12 cellular contexts compared by ENCODE assay signal in genomic region chr12:93699271-93700141, GRCh38. TPM values are rescaled to one million over a fixed set of nuclear protein-coding genes. Genes with fewer than 3 reads are reported as not detected.
DNase-seq lines count a peak whose midpoint lies in the region; ATAC-seq and TF ChIP-seq lines count a peak whose summit lies in the region.
"Had no signal": no experiment of that assay in that cellular context is flagged by ENCODE, and none has a peak within 500 bp of the region (broad histone marks: within the 10 kb centered on the region; RNA-seq: fewer than 3 reads in every experiment).

No MANE protein-coding gene starts in this region.

- H3K4me3 ChIP-seq in cardiac muscle cell (no peak overlapping the region), OCI-LY3 (ENCODE audit: low read length) (0 out of 2 replicates have a peak overlapping the region, but pooled peaks have one; percentile 8), foreskin fibroblast (ENCODE audit: low read depth in 1 of 2, low read length in 2 of 2) (no peak overlapping the region), vagina (no peak overlapping the region), OCI-LY7 (ENCODE audit: low read depth, low read length, poor library complexity, severe bottlenecking) (no peak overlapping the region)
- H3K4me3 ChIP-seq: BLaER1 treated with 17β-estradiol and CSF1 and Interleukin-3, amounts not matched to agents 10 nM and 100 nM had no signal

- intact Hi-C loops in left cardiac atrium (cut with DNase I) = no loop called here
- intact Hi-C loops in vagina (cut with DNase I) = no loop called here
- intact Hi-C loops in OCI-LY7 (cut with micrococcal nuclease; ENCODE audit: unreplicated experiment) = no loop called here

- POLR2A ChIA-PET in OCI-LY7 (lab: Charles Lee) = interaction anchor here (1.1 kb wide), 1 partner anchor 32 kb away, joined by 3 read pairs; no protein-coding TSS in a partner anchor

- H3K9me3 ChIP-seq in cardiac muscle cell (ENCODE audit: low read depth) = no peaks in the 10 kb centered on the region
- no peaks in the 10 kb centered on the region for H3K9me3 ChIP-seq in OCI-LY3 (ENCODE audit: insufficient read depth, low read length)
- no peaks in the 10 kb centered on the region for H3K9me3 ChIP-seq in vagina
- H3K9me3 ChIP-seq in OCI-LY7 (ENCODE audit: low read length) = no peaks in the 10 kb centered on the region
- H3K9me3 ChIP-seq: BLaER1 treated with 17β-estradiol and CSF1 and Interleukin-3, amounts not matched to agents 10 nM and 100 nM had no signal

- H3K27me3 ChIP-seq in cardiac muscle cell (no peaks in the 10 kb centered on the region), OCI-LY3 (ENCODE audit: low read depth, low read length) (no peaks in the 10 kb centered on the region), vagina (no peaks in the 10 kb centered on the region)
- H3K27me3 ChIP-seq: BLaER1 treated with 17β-estradiol and CSF1 and Interleukin-3, amounts not matched to agents 10 nM and 100 nM had no signal

- CTCF ChIA-PET in OCI-LY7 (lab: Charles Lee; ENCODE audit: unreplicated experiment) = no interaction called here

- TF ChIP-seq CTCF in cardiac muscle cell (IDR thresholded peaks at IDR 0.05; ENCODE audit: low read depth, low read length) = no peak
- no peak for TF ChIP-seq CTCF in OCI-LY3 (IDR thresholded peaks at IDR 0.05; ENCODE audit: low read depth, low read length)
- TF ChIP-seq CTCF in foreskin fibroblast (IDR thresholded peaks at IDR 0.05; ENCODE audit: low read depth, low read length) = no peak
- TF ChIP-seq CTCF in vagina (IDR thresholded peaks at IDR 0.05) = no peak
- TF ChIP-seq CTCF in OCI-LY7 (conservative IDR thresholded peaks at IDR 0.05; ENCODE audit: low read length) = no peak

- H3K36me3 ChIP-seq in cardiac muscle cell (no peaks in the 10 kb centered on the region), OCI-LY3 (replicated peaks; ENCODE audit: low read depth, low read length) (no peaks in the 10 kb centered on the region), vagina (no peaks in the 10 kb centered on the region), OCI-LY7 (ENCODE audit: insufficient read depth, low read length) (no peaks in the 10 kb centered on the region)
- H3K36me3 ChIP-seq: BLaER1 treated with 17β-estradiol and CSF1 and Interleukin-3, amounts not matched to agents 10 nM and 100 nM had no signal

- H3K27ac ChIP-seq in cardiac muscle cell = peak overlapping the region; percentile 36
- H3K27ac ChIP-seq in OCI-LY3 (ENCODE audit: low read length) = peak overlapping the region; percentile 5; the same call in 1 of the 2 replicates
- H3K27ac ChIP-seq in vagina = peak overlapping the region; percentile 46
- no peak overlapping the region for H3K27ac ChIP-seq in OCI-LY7 (ENCODE audit: low read depth, low read length, poor library complexity, severe bottlenecking)
- H3K27ac ChIP-seq: BLaER1 treated with 17β-estradiol and CSF1 and Interleukin-3, amounts not matched to agents 10 nM and 100 nM had no signal

- BruUV-seq in OCI-LY7 (replicated peaks; lab: Mats Ljungman, UMichigan) = no TSS peak

- H3K4me1 ChIP-seq in cardiac muscle cell (ENCODE audit: low read depth) = peaks cover 10% of the 10 kb centered on the region
- H3K4me1 ChIP-seq in OCI-LY3 (ENCODE audit: low read length) = peaks cover 60% of the 10 kb centered on the region
- H3K4me1 ChIP-seq in vagina = peaks cover 37% of the 10 kb centered on the region
- no peaks in the 10 kb centered on the region for H3K4me1 ChIP-seq in OCI-LY7 (ENCODE audit: insufficient read depth, low read length, poor library complexity, severe bottlenecking)
- H3K4me1 ChIP-seq: BLaER1 treated with 17β-estradiol and CSF1 and Interleukin-3, amounts not matched to agents 10 nM and 100 nM had no signal

- H3K9me2 ChIP-seq in OCI-LY7 (ENCODE audit: insufficient read depth, low read length) = no peaks in the 10 kb centered on the region

- H4K20me1 ChIP-seq in OCI-LY3 (ENCODE audit: insufficient read depth, low read length) = no peaks in the 10 kb centered on the region
- no peaks in the 10 kb centered on the region for H4K20me1 ChIP-seq in OCI-LY7 (ENCODE audit: insufficient read depth, low read length)
- H4K20me1 ChIP-seq: BLaER1 treated with 17β-estradiol and CSF1 and Interleukin-3, amounts not matched to agents 10 nM and 100 nM had no signal

- peak in 1 of 2 donors; percentile 32 for DNase-seq in cardiac muscle cell (ENCODE audit: low read depth in 1 of 2, low spot score in 1 of 2)
- no peak for DNase-seq in left cardiac atrium
- peak; percentile 24 to 39 for DNase-seq in foreskin fibroblast
- DNase-seq in vagina (ENCODE audit: extremely low spot score in 2 of 2) = no peak
- DNase-seq in OCI-LY7 (ENCODE audit: low spot score) = no peak
- DNase-seq in NK-92 treated with Interleukin-12 subunit alpha and Interleukin-12 subunit beta, amount 100 ng/mL, for 24 hours (lab: John Stamatoyannopoulos, UW) = no peak
- DNase-seq in activated gamma-delta T cell (lab: John Stamatoyannopoulos, UW) = no peak
- DNase-seq: amniotic stem cell; stimulated activated naive CD8-positive, alpha-beta T cell treated with anti-CD3 and anti-CD28 coated beads, Interleukin-15, Interleukin-2, amounts not matched to agents 100 U/mL and 50 U/mL, for 24 hours had no signal

- H3K4me2 ChIP-seq in OCI-LY3 (ENCODE audit: low read length) (peak overlapping the region; percentile 47), OCI-LY7 (ENCODE audit: low read length) (no peak overlapping the region)
- H3K4me2 ChIP-seq: BLaER1 treated with 17β-estradiol and CSF1 and Interleukin-3, amounts not matched to agents 10 nM and 100 nM had no signal

- H2AFZ ChIP-seq in OCI-LY3 (ENCODE audit: low read depth, low read length) = peak overlapping the region; percentile 43; the same call in 1 of the 2 replicates
- H2AFZ ChIP-seq in OCI-LY7 (ENCODE audit: low read length) = no peak overlapping the region

- no peak overlapping the region for H3K9ac ChIP-seq in OCI-LY3 (ENCODE audit: low read length)
- H3K9ac ChIP-seq: BLaER1 treated with 17β-estradiol and CSF1 and Interleukin-3, amounts not matched to agents 10 nM and 100 nM had no signal

- no peak for TF ChIP-seq POLR2A in vagina (IDR thresholded peaks at IDR 0.05)

- H3K79me2 ChIP-seq in OCI-LY3 (ENCODE audit: low read length) (no peaks in the 10 kb centered on the region), OCI-LY7 (ENCODE audit: insufficient read depth, low read depth, low read length) (no peaks in the 10 kb centered on the region)

- no peak for ATAC-seq in left cardiac atrium
- ATAC-seq: sciatic nerve; stimulated activated naive CD8-positive, alpha-beta T cell treated with anti-CD3 and anti-CD28 coated beads, Interleukin-15, Interleukin-2, amounts not matched to agents 100 U/mL and 50 U/mL, for 24 hours had no signal

RNA-seq across cellular contexts. Expression of gene CRADD, which starts 22.3 kb away (rescaled TPM):
- total RNA-seq in cardiac muscle cell (32.5 and 37.9 TPM in 2 replicates), left cardiac atrium (10 to 100 TPM; 33.8 to 33.9 TPM), vagina (40.8 TPM), OCI-LY7 (2022) (7.7 and 10.5 TPM in 2 replicates)
- 13.8 and 15.6 TPM in 2 replicates for polyA plus RNA-seq in cardiac muscle cell
- total RNA-seq in OCI-LY7 (2014; rRNA removed; shearing (Covaris generic)) = 8.9 and 16.8 TPM in 2 replicates

Comparison
In these comparisons a context has a peak if more than half of its experiments do, and no peak if none do; other contexts are left out.
1. DNase-seq: peak in foreskin fibroblast (2 of 2); none in left cardiac atrium (single experiment), vagina (0 of 2), OCI-LY7 (single experiment), NK-92 treated with Interleukin-12 subunit alpha and Interleukin-12 subunit beta, amount 100 ng/mL, for 24 hours (single experiment) and activated gamma-delta T cell (single experiment).